ENCODE assay signal across 8 cellular contexts in the genomic region with DNA sequence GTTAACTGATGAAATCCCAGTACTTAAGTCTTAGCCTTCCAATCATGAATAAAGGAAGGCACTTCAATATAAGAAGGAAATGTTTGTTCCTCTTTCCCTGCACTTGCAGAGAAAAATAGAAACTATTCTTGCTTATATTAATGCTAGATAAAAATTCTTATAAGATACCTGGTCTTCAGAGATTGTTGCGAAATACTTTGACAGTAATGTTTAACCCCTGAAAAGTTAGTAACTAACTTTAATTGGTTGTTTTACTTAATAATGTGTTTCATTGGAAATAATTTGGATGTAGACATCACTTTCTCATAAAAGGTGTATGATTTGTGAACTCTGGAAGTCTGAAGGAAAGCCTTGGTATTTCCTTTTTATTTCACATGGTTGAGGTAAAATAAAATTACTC.
"Had no signal": no experiment of that assay in that cellular context is flagged by ENCODE, and none has a peak within 500 bp of the region (broad histone marks: within the 10 kb centered on the region; RNA-seq: fewer than 3 reads in every experiment).

No MANE protein-coding gene starts in this region.

- FAIRE-seq: H54, HTR-8/SVneo had no signal

- H3K27ac ChIP-seq: GM23248, KMS-11 had no signal

- H3K9ac ChIP-seq: GM23248, KMS-11 had no signal

- H3K4me3 ChIP-seq: GM23248 had no signal

- H3K27ac Mint-ChIP-seq: H9 had no signal

- H3K4me2 ChIP-seq: KMS-11 had no signal

- H3K4me1 Mint-ChIP-seq: H9 had no signal

- DNase-seq: GM23248, GOT3, H9, HCEC 1CT, KBM-7 had no signal

- H3K4me3 Mint-ChIP-seq: H9 had no signal

- H2AFZ ChIP-seq: GM23248 had no signal
